In the genomic region with DNA sequence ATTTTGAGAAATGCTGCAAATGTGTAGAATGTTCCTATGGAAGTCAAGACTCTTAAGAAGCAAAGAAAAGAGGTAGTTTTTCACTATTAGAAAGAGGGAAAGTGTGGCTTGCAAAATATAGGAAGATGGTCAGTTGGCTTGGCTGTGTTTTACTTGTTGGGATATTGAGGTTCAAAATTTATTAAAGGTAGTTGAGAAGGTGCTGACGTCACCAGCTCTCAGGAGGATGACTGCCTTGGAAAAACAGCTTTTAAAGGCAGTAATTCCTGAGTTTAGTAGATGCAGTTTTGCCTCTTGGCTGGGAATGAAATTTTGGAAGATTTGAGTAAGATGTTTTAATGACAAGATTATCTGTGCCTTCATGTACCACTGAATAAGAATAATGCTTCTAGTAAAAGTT, we compare ENCODE assay signal across 2 cellular contexts.
TF ChIP-seq lines count a peak whose summit lies in the region.

No MANE protein-coding gene starts in this region.

TF ChIP-seq in HCT116, 20 proteins besides CTCF, POLR2A, EP300 and RAD21:
- TF ChIP-seq EZH2phosphoT487 (IDR thresholded peaks at IDR 0.05; ENCODE audit: borderline replicate concordance) (no peak), SIN3A (IDR thresholded peaks at IDR 0.05; ENCODE audit: low read depth) (no peak), MAX (IDR thresholded peaks at IDR 0.05) (no peak), ATF3 (IDR thresholded peaks at IDR 0.05) (no peak), SRF (IDR thresholded peaks at IDR 0.05; ENCODE audit: low read depth) (no peak), YY1 (IDR thresholded peaks at IDR 0.05; ENCODE audit: extremely low read depth, insufficient replicate concordance, low read depth, low read length) (no peak), TCF7L2 (IDR thresholded peaks at IDR 0.05; ENCODE audit: borderline replicate concordance, extremely low read depth, insufficient read depth, insufficient read length) (no peak), SP1 (IDR thresholded peaks at IDR 0.05; ENCODE audit: low read depth) (no peak), CBX3 (IDR thresholded peaks at IDR 0.05; ENCODE audit: low read depth) (no peak), EZH2 (IDR thresholded peaks at IDR 0.05) (no peak)
- TF ChIP-seq, protein P1, sequence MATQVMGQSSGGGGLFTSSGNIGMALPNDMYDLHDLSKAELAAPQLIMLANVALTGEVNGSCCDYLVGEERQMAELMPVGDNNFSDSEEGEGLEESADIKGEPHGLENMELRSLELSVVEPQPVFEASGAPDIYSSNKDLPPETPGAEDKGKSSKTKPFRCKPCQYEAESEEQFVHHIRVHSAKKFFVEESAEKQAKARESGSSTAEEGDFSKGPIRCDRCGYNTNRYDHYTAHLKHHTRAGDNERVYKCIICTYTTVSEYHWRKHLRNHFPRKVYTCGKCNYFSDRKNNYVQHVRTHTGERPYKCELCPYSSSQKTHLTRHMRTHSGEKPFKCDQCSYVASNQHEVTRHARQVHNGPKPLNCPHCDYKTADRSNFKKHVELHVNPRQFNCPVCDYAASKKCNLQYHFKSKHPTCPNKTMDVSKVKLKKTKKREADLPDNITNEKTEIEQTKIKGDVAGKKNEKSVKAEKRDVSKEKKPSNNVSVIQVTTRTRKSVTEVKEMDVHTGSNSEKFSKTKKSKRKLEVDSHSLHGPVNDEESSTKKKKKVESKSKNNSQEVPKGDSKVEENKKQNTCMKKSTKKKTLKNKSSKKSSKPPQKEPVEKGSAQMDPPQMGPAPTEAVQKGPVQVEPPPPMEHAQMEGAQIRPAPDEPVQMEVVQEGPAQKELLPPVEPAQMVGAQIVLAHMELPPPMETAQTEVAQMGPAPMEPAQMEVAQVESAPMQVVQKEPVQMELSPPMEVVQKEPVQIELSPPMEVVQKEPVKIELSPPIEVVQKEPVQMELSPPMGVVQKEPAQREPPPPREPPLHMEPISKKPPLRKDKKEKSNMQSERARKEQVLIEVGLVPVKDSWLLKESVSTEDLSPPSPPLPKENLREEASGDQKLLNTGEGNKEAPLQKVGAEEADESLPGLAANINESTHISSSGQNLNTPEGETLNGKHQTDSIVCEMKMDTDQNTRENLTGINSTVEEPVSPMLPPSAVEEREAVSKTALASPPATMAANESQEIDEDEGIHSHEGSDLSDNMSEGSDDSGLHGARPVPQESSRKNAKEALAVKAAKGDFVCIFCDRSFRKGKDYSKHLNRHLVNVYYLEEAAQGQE (IDR thresholded peaks at IDR 0.05; ENCODE audit: low read depth): no peak

TF ChIP-seq in K562, 482 proteins besides CTCF, POLR2A, EP300 and RAD21:
- TF ChIP-seq MNT (conservative IDR thresholded peaks at IDR 0.05) (no peak), CREB3L1 (IDR thresholded peaks at IDR 0.05; ENCODE audit: borderline replicate concordance, low read depth) (no peak), E2F3 (CRISPR knock-in tag; IDR thresholded peaks at IDR 0.05) (no peak), GABPB2 (CRISPR knock-in tag; conservative IDR thresholded peaks at IDR 0.05) (no peak), ATF3 (IDR thresholded peaks at IDR 0.05) (peak; percentile 37; the same call in 1 of the 2 replicates), ATF3 (CRISPR knock-in tag; conservative IDR thresholded peaks at IDR 0.05) (no peak), ASH1L (IDR thresholded peaks at IDR 0.05; ENCODE audit: borderline replicate concordance, low read depth, partially characterized antibody) (no peak), LEF1 (IDR thresholded peaks at IDR 0.05) (no peak)
TF ChIP-seq in K562: peak in this region for 1.
